Comparison of ENCODE assay signal across 12 cellular contexts in genomic region chr4:183600189-183600685, GRCh38. TPM values are rescaled to one million over a fixed set of nuclear protein-coding genes. Genes with fewer than 3 reads are reported as not detected.
A peak's percentile ranks its signal among the peaks of the same experiment; 100 is the strongest.
DNase-seq lines count a peak whose midpoint lies in the region; ATAC-seq, FAIRE-seq and TF ChIP-seq lines count a peak whose summit lies in the region.
"Had no signal": no experiment of that assay in that cellular context is flagged by ENCODE, and none has a peak within 500 bp of the region (broad histone marks: within the 10 kb centered on the region; RNA-seq: fewer than 3 reads in every experiment).

No MANE protein-coding gene starts in this region.

- FAIRE-seq in frontal cortex (lab: Jason Lieb, UNC): no peak
- FAIRE-seq: small intestine had no signal

- peak; percentile 44 for TF ChIP-seq CTCF in AG09319 (IDR thresholded peaks at IDR 0.05; ENCODE audit: low read depth, low read length)
- TF ChIP-seq CTCF in foreskin fibroblast (IDR thresholded peaks at IDR 0.05; ENCODE audit: low read depth, low read length): peak; percentile 39

- ATAC-seq in GM19324 (IDR thresholded peaks at IDR 0.05; ENCODE audit: low FRiP score, unreplicated experiment) (peak; percentile 24), SK-N-SH treated with all-trans-retinoic acid at 6 μM for 48 hours (peak; percentile 55; the same call in 2 of the 3 replicates), GM21360 (IDR thresholded peaks at IDR 0.05; ENCODE audit: unreplicated experiment) (no peak)
- ATAC-seq: activated naive CD8-positive, alpha-beta T cell treated with anti-CD3 and anti-CD28 coated beads, Interleukin-2, amount 50 U/mL, for 24 hours had no signal

- no peak overlapping the region for H3K4me3 ChIP-seq in foreskin fibroblast (ENCODE audit: low read depth in 1 of 2, low read length in 2 of 2)
- H3K4me3 ChIP-seq: MG63, suprapubic skin had no signal

- no peak for DNase-seq in AG09319 (ENCODE audit: extremely low read depth, low read depth)
- DNase-seq in foreskin fibroblast: peak in 1 of 2 donors; percentile 43
- no peak for DNase-seq in stimulated activated naive CD4-positive, alpha-beta T cell treated with Interleukin-2 at 50 U/mL for 16 hours (lab: John Stamatoyannopoulos, UW)
- no peak for DNase-seq in frontal cortex (ENCODE audit: low spot score in 2 of 2)
- DNase-seq in NCI-H2171 treated with DMSO at 0.1 percent for 48 hours (lab: John Stamatoyannopoulos, UW): no peak
- DNase-seq: activated naive CD8-positive, alpha-beta T cell treated with anti-CD3 and anti-CD28 coated beads, Interleukin-2, amount 50 U/mL, for 24 hours; MG63 had no signal

TF ChIP-seq in SK-N-SH treated with all-trans-retinoic acid at 6 μM for 48 hours, 23 proteins besides CTCF, POLR2A, EP300 and RAD21:
- TF ChIP-seq TSHZ2 (CRISPR knock-in tag; IDR thresholded peaks at IDR 0.05): no peak
- TF ChIP-seq ISL1 (CRISPR knock-in tag; IDR thresholded peaks at IDR 0.05): no peak
- no peak for TF ChIP-seq PATZ1 (CRISPR knock-in tag; IDR thresholded peaks at IDR 0.05; ENCODE audit: borderline replicate concordance)
- no peak for TF ChIP-seq ZNF565 (CRISPR knock-in tag; conservative IDR thresholded peaks at IDR 0.05; ENCODE audit: low read depth)
- TF ChIP-seq ZFP30 (CRISPR knock-in tag; IDR thresholded peaks at IDR 0.05): no peak
- TF ChIP-seq POU6F1 (CRISPR knock-in tag; IDR thresholded peaks at IDR 0.05; ENCODE audit: borderline replicate concordance, low read depth): no peak

RNA-seq across cellular contexts. Expression of gene RWDD4, which starts 58.7 kb away (rescaled TPM):
- 21.2 TPM for total RNA-seq in frontal cortex

RNA-seq across cellular contexts. Expression of gene TRAPPC11, which starts 58.9 kb away (rescaled TPM):
- 84.4 TPM for total RNA-seq in frontal cortex
